In genomic region chr2:208174144-208174543, GRCh38 we compare ENCODE assay signal across 20 cellular contexts. TPM values are rescaled to one million over a fixed set of nuclear protein-coding genes. Genes with fewer than 3 reads are reported as not detected.
A peak's percentile ranks its signal among the peaks of the same experiment; 100 is the strongest.
DNase-seq lines count a peak whose midpoint lies in the region; ATAC-seq, FAIRE-seq and TF ChIP-seq lines count a peak whose summit lies in the region.
"Had no signal": no experiment of that assay in that cellular context is flagged by ENCODE, and none has a peak within 500 bp of the region (broad histone marks: within the 10 kb centered on the region; RNA-seq: fewer than 3 reads in every experiment).

No MANE protein-coding gene starts in this region.

- H3K27ac Mint-ChIP-seq in T-cell = no peak overlapping the region
- H3K27ac Mint-ChIP-seq: CD4-positive, CD25-positive, alpha-beta regulatory T cell; CD8-positive, alpha-beta memory T cell had no signal

- H3K79me2 ChIP-seq in H1 (ENCODE audit: control insufficient read depth in 1 of 2, insufficient read depth in 2 of 2, low read length in 2 of 2) = no peaks in the 10 kb centered on the region

- 0 out of 2 replicates have a peak overlapping the region, but pooled peaks have one; percentile 23 for H2AFZ ChIP-seq in H1 (ENCODE audit: low read length)

- POLR2A ChIA-PET in A549 (lab: Yijun Ruan, JAX) (no interaction called here), H1 (lab: Charles Lee; ENCODE audit: partially characterized antibody) (interaction anchor here (0.9 to 2.5 kb wide), 2 partner anchors 9 to 80 kb away, joined by 4 to 17 read pairs; partner anchors contain the start of gene IDH1), T-cell (lab: Charles Lee) (no interaction called here)

- peaks cover 3% of the 10 kb centered on the region; the same call in 1 of the 2 replicates for H3K23me2 ChIP-seq in H1 (ENCODE audit: low read depth, low read length)

- H3K27me3 ChIP-seq in H1 (replicated peaks in 1 of 4; ENCODE audit: control insufficient read depth in 3 of 4, extremely low read depth in 1 of 4, insufficient read depth in 3 of 4, low read length in 3 of 4) (no peaks in the 10 kb centered on the region), heart right ventricle (peaks cover 0 to 11% (median 0%) of the 10 kb centered on the region in 7 donors)
- H3K27me3 ChIP-seq: BE2C had no signal

- no peak overlapping the region for H2BK5ac ChIP-seq in H1 (ENCODE audit: low read depth, low read length)

- no peak for TF ChIP-seq POLR2A in A549 (IDR thresholded peaks at IDR 0.05; ENCODE audit: low read length)
- no peak for TF ChIP-seq POLR2A in H1 (IDR thresholded peaks at IDR 0.05; ENCODE audit: control extremely low read depth in 1 of 2, low read depth in 2 of 2, low read length in 2 of 2)

- FAIRE-seq in A549 (lab: Jason Lieb, UNC) (no peak), H1 (lab: Jason Lieb, UNC) (no peak)
- FAIRE-seq: GM12878 had no signal

- H4K91ac ChIP-seq in H1 (replicated peaks; ENCODE audit: insufficient read length, low read length) = no peak overlapping the region

- no peak overlapping the region for H3K56ac ChIP-seq in H1 (replicated peaks; ENCODE audit: insufficient read length, low read depth, low read length)

- no peaks in the 10 kb centered on the region for H3K9me3 Mint-ChIP-seq in T-cell
- H3K9me3 Mint-ChIP-seq: CD4-positive, CD25-positive, alpha-beta regulatory T cell; CD8-positive, alpha-beta memory T cell had no signal

- TF ChIP-seq RAD21 in A549 (conservative IDR thresholded peaks at IDR 0.05 in 1 of 2, IDR thresholded peaks at IDR 0.05 in 1 of 2) (no peak), H1 (IDR thresholded peaks at IDR 0.05 in 1 of 2, conservative IDR thresholded peaks at IDR 0.05 in 1 of 2; ENCODE audit: low read depth in 2 of 2, low read length in 2 of 2) (no peak)

- no peak overlapping the region for H3K14ac ChIP-seq in H1 (ENCODE audit: insufficient read length)

- H3K4me3 ChIP-seq in A549 (no peak overlapping the region), LNCaP clone FGC (ENCODE audit: low read depth, low read length) (no peak overlapping the region), H1 (ENCODE audit: extremely low read depth in 1 of 4, insufficient read depth in 2 of 4, low read depth in 3 of 4, low read length in 4 of 4) (no peak overlapping the region), heart right ventricle (no peak overlapping the region)
- H3K4me3 ChIP-seq: GM12878, HAP-1 had no signal

- H2BK15ac ChIP-seq in H1 (ENCODE audit: low read length) = no peak overlapping the region

- peaks cover 0 to 3% (median 3%) of the 10 kb centered on the region in 3 donors for H3K4me1 Mint-ChIP-seq in T-cell

- no peak for ATAC-seq in A549
- no peak for ATAC-seq in heart right ventricle
- ATAC-seq in T-cell (replicated peaks in 1 of 4) = no peak
- ATAC-seq: GM12878 had no signal

- H3K27ac ChIP-seq in A549 (no peak overlapping the region), H1 (ENCODE audit: low read depth, low read length) (no peak overlapping the region), heart right ventricle (no peak overlapping the region)

- no peak overlapping the region for H2BK120ac ChIP-seq in H1 (replicated peaks; ENCODE audit: low read depth, low read length)

- 0 out of 3 replicates have a peak, but pooled peaks cover 3% of the 10 kb centered on the region for H3K4me1 ChIP-seq in A549
- peaks cover 0 to under 1% (median 0%) of the 10 kb centered on the region in 4 experiments; a peak in 2 of 7 replicates for H3K4me1 ChIP-seq in H1 (replicated peaks in 1 of 4; ENCODE audit: control insufficient read depth in 3 of 4, insufficient read depth in 4 of 4, low read length in 3 of 4)
- peaks cover 0 to 23% (median 0%) of the 10 kb centered on the region in 9 donors for H3K4me1 ChIP-seq in heart right ventricle
- H3K4me1 ChIP-seq: BE2C, HAP-1 had no signal

- TF ChIP-seq EP300 in A549 (IDR thresholded peaks at IDR 0.05) (no peak), H1 (IDR thresholded peaks at IDR 0.05; ENCODE audit: borderline replicate concordance in 1 of 2, low read depth in 2 of 2, low read length in 2 of 2) (no peak)

- TF ChIP-seq CTCF in A549 (IDR thresholded peaks at IDR 0.05) (no peak), LNCaP clone FGC (IDR thresholded peaks at IDR 0.05; ENCODE audit: control insufficient read depth, extremely low read depth, insufficient read depth) (no peak), H1 (IDR thresholded peaks at IDR 0.05; ENCODE audit: control extremely low read depth in 1 of 3, insufficient read depth in 1 of 3, low read depth in 1 of 3, low read length in 3 of 3) (no peak), heart right ventricle (IDR thresholded peaks at IDR 0.05) (no peak)

- no peak overlapping the region for H3K9ac ChIP-seq in H1 (replicated peaks in 1 of 4; ENCODE audit: extremely low read depth in 1 of 4, low read depth in 3 of 4, low read length in 3 of 4)

- no peaks in the 10 kb centered on the region for H4K20me1 ChIP-seq in H1 (replicated peaks in 1 of 2; ENCODE audit: control insufficient read depth in 1 of 2, insufficient read depth in 2 of 2, low read length in 2 of 2)

- 77% methylated on average over 9 of the region's 9 CpGs for WGBS in A549 (ENCODE audit: missing lambda C conversion rate)
- WGBS in H1 (ENCODE audit: extremely low coverage in 1 of 2, insufficient coverage in 1 of 2, insufficient read length in 1 of 2, insufficient replicate concordance in 2 of 2, low coverage in 1 of 2, low lambda C conversion rate in 2 of 2, missing lambda C conversion rate in 1 of 2), 2 experiments = 94% methylated on average over 9 of the region's 9 CpGs; no CpG with 5 or more reads in 1 of the 2 experiments
- 88 to 89% methylated on average over 9 of the region's 9 CpGs for WGBS in heart right ventricle, 2 donors

- intact Hi-C loops in heart right ventricle (cut with DNase I) = loop anchor here in 3 of 10 donors (2.0 to 10.0 kb wide), 3 partner anchors 77 to 81 kb away; partner anchors contain the start of gene IDH1 (in 2 of the 3)

- no peaks in the 10 kb centered on the region for H3K9me3 ChIP-seq in A549
- H3K9me3 ChIP-seq in H1 (ENCODE audit: insufficient read depth in 2 of 2, low read depth in 1 of 2, low read length in 1 of 2) = no peaks in the 10 kb centered on the region
- no peaks in the 10 kb centered on the region for H3K9me3 ChIP-seq in heart right ventricle
- H3K9me3 ChIP-seq: BE2C, HAP-1 had no signal

- H3K4me3 Mint-ChIP-seq in T-cell = no peak overlapping the region
- H3K4me3 Mint-ChIP-seq: CD4-positive, CD25-positive, alpha-beta regulatory T cell; CD8-positive, alpha-beta memory T cell had no signal

- DNase-seq in A549 (ENCODE audit: low read depth in 1 of 2, low spot score in 1 of 2) (no peak), LNCaP clone FGC (ENCODE audit: low read depth) (peak; percentile 11), H1 (ENCODE audit: low read depth in 1 of 2, low spot score in 2 of 2) (no peak), heart right ventricle (no peak), T-cell (no peak)
- DNase-seq: ACHN; BE2C; C1 segment of cervical spinal cord; CD4-positive, CD25-positive, alpha-beta regulatory T cell; CD8-positive, alpha-beta memory T cell; COR-L47; DMS 273 treated with DMSO at 0.1 percent for 48 hours; DND-41; EL had no signal

- no peak overlapping the region for H2AK5ac ChIP-seq in H1 (ENCODE audit: low read depth, low read length)

- H3K36me3 ChIP-seq in H1 (ENCODE audit: control insufficient read depth in 2 of 4, insufficient read depth in 4 of 4, low read length in 3 of 4) (no peaks in the 10 kb centered on the region), heart right ventricle (no peaks in the 10 kb centered on the region)
- H3K36me3 ChIP-seq: BE2C, HAP-1 had no signal

- H3K4ac ChIP-seq in H1 (replicated peaks; ENCODE audit: insufficient read length, low read depth, low read length) = no peak overlapping the region

- H3K23ac ChIP-seq in H1 (ENCODE audit: insufficient read length) = no peak overlapping the region

- no peak overlapping the region for H3K18ac ChIP-seq in H1 (ENCODE audit: extremely low read depth, low read length)

- H3K79me1 ChIP-seq in H1 (ENCODE audit: low read depth, low read length) = no peaks in the 10 kb centered on the region

- H3K27me3 Mint-ChIP-seq in T-cell = peaks cover 12 to 28% of the 10 kb centered on the region in 2 donors

- H4K8ac ChIP-seq in H1 (ENCODE audit: extremely low read depth, insufficient read depth, low read length) = no peak overlapping the region

- CTCF ChIA-PET in A549 (lab: Yijun Ruan, JAX) = interaction anchor here (0.9 to 4.9 kb wide), 13 partner anchors 9 to 127 kb away, joined by 3 to 64 read pairs (median 6); partner anchors contain the start of genes CRYGA, CRYGD and IDH1
- CTCF ChIA-PET in H1 (lab: Charles Lee; ENCODE audit: partially characterized antibody) = interaction anchor here (0.8 to 5.2 kb wide), 26 partner anchors 9 to 164 kb away, joined by 3 to 56 read pairs (median 12); partner anchors contain the start of genes C2orf80, CRYGA, CRYGB and CRYGC
- CTCF ChIA-PET in T-cell (lab: Charles Lee) = interaction anchor here (0.5 to 0.6 kb wide), 2 partner anchors 231 to 1003 kb away, joined by 3 read pairs; no protein-coding TSS in a partner anchor

- no peak overlapping the region for H2BK12ac ChIP-seq in H1 (ENCODE audit: low read depth, low read length)

- H2BK20ac ChIP-seq in H1 (ENCODE audit: low read length) = no peak overlapping the region

- H4K5ac ChIP-seq in H1 (ENCODE audit: insufficient read length, low read depth, low read length) = no peak overlapping the region

- no peaks in the 10 kb centered on the region for H3K36me3 Mint-ChIP-seq in T-cell
- H3K36me3 Mint-ChIP-seq: CD4-positive, CD25-positive, alpha-beta regulatory T cell; CD8-positive, alpha-beta memory T cell had no signal

- H3K4me2 ChIP-seq in A549 = no peak overlapping the region
- no peak overlapping the region for H3K4me2 ChIP-seq in H1 (ENCODE audit: insufficient read depth in 1 of 2, low read depth in 2 of 2, low read length in 2 of 2)

RNA-seq across cellular contexts. Expression of gene CRYGA, which starts 10.8 kb away (rescaled TPM):
- polyA plus RNA-seq in A549 (2011; rRNA removed) (not detected in 2 replicates), A549 (2017; fragmentation: RNase III; extraction: RNeasy Plus Mini Kit Qiagen cat#74134 plus additional on column Dnase treatment) (not detected in 3 replicates), H1 (2011; rRNA removed) (not detected in 2 replicates), heart right ventricle (not detected)
- polyA plus RNA-seq in A549 (2012; cell fraction: cytosol; rRNA removed) = not detected in 2 replicates
- not detected in 2 replicates for polyA plus RNA-seq in A549 (2012; cell fraction: nucleus; rRNA removed)
- polyA minus RNA-seq in A549 (2011; rRNA and poly(A)+ RNA removed) = not detected in 2 replicates
- not detected in 2 replicates for total RNA-seq in H1 (2021; fragmentation: NEBNext Ultra II Directional; extraction: Animal tissue kit (Norgen Biotek cat#: 25700))
- polyA plus RNA-seq in H1 (2011; cell fraction: cytosol; rRNA removed) = not detected
- polyA plus RNA-seq in H1 (2011; cell fraction: nucleus; rRNA removed) = not detected
- not detected in 4 replicates for polyA plus RNA-seq in H1 (2012, experiment 1 of 2)
- not detected for polyA plus RNA-seq in H1 (2012, experiment 2 of 2)
- 0.10 TPM for polyA plus RNA-seq in H1 (2013, experiment 1 of 2)
- polyA plus RNA-seq in H1 (2013, experiment 2 of 2) = not detected
- polyA minus RNA-seq in H1 (2011; rRNA and poly(A)+ RNA removed) = not detected in 2 replicates
- polyA minus RNA-seq in H1 (2011; cell fraction: cytosol; rRNA and poly(A)+ RNA removed) = not detected
- polyA minus RNA-seq in H1 (2011; cell fraction: nucleus; rRNA and poly(A)+ RNA removed) = not detected
- total RNA-seq in heart right ventricle (not detected), T-cell (not detected)
- total RNA-seq: A172; CD4-positive, CD25-positive, alpha-beta regulatory T cell; CD8-positive, alpha-beta memory T cell; G401; GM12878; H4; HT-29 had no signal
- polyA plus RNA-seq: CD4-positive, CD25-positive, alpha-beta regulatory T cell; CD8-positive, alpha-beta memory T cell; GM12878 had no signal

RNA-seq across cellular contexts. Expression of gene C2orf80, which starts 15.7 kb away (rescaled TPM):
- polyA plus RNA-seq in A549 (2011; rRNA removed) (not detected in 2 replicates), A549 (2017; fragmentation: RNase III; extraction: RNeasy Plus Mini Kit Qiagen cat#74134 plus additional on column Dnase treatment) (not detected in 3 replicates), H1 (2011; rRNA removed) (0.41 and 0.97 TPM in 2 replicates), heart right ventricle (not detected)
- polyA plus RNA-seq in A549 (2012; cell fraction: cytosol; rRNA removed) = not detected in 2 replicates
- polyA plus RNA-seq in A549 (2012; cell fraction: nucleus; rRNA removed) = not detected in 2 replicates
- not detected in 2 replicates for polyA minus RNA-seq in A549 (2011; rRNA and poly(A)+ RNA removed)
- total RNA-seq in H1 (2021; fragmentation: NEBNext Ultra II Directional; extraction: Animal tissue kit (Norgen Biotek cat#: 25700)) = 1.1 and 1.3 TPM in 2 replicates
- 1.0 TPM for polyA plus RNA-seq in H1 (2011; cell fraction: cytosol; rRNA removed)
- polyA plus RNA-seq in H1 (2011; cell fraction: nucleus; rRNA removed) = not detected
- polyA plus RNA-seq in H1 (2012, experiment 1 of 2) = 0.44 to 0.71 TPM (median 0.47 TPM) in 3 of 4 replicates, not detected in the other
- polyA plus RNA-seq in H1 (2012, experiment 2 of 2) = not detected
- 2.0 TPM for polyA plus RNA-seq in H1 (2013, experiment 1 of 2)
- polyA plus RNA-seq in H1 (2013, experiment 2 of 2) = 1.3 TPM
- polyA minus RNA-seq in H1 (2011; rRNA and poly(A)+ RNA removed) = 1.0 TPM in 1 of 2 replicates, not detected in the other
- not detected for polyA minus RNA-seq in H1 (2011; cell fraction: cytosol; rRNA and poly(A)+ RNA removed)
- not detected for polyA minus RNA-seq in H1 (2011; cell fraction: nucleus; rRNA and poly(A)+ RNA removed)
- total RNA-seq in heart right ventricle (not detected), T-cell (not detected)
- total RNA-seq: A172; CD4-positive, CD25-positive, alpha-beta regulatory T cell; CD8-positive, alpha-beta memory T cell; GM12878; H4; HT-29 had no signal
- polyA plus RNA-seq: CD4-positive, CD25-positive, alpha-beta regulatory T cell; CD8-positive, alpha-beta memory T cell; GM12878 had no signal

RNA-seq across cellular contexts. Expression of gene CRYGB, which starts 28.2 kb away (rescaled TPM):
- polyA plus RNA-seq in A549 (2011; rRNA removed) (not detected in 2 replicates), A549 (2017; fragmentation: RNase III; extraction: RNeasy Plus Mini Kit Qiagen cat#74134 plus additional on column Dnase treatment) (not detected in 3 replicates), H1 (2011; rRNA removed) (0.30 and 0.38 TPM in 2 replicates), heart right ventricle (not detected)
- not detected in 2 replicates for polyA plus RNA-seq in A549 (2012; cell fraction: cytosol; rRNA removed)
- polyA plus RNA-seq in A549 (2012; cell fraction: nucleus; rRNA removed) = not detected in 2 replicates
- not detected in 2 replicates for polyA minus RNA-seq in A549 (2011; rRNA and poly(A)+ RNA removed)
- not detected in 2 replicates for total RNA-seq in H1 (2021; fragmentation: NEBNext Ultra II Directional; extraction: Animal tissue kit (Norgen Biotek cat#: 25700))
- polyA plus RNA-seq in H1 (2011; cell fraction: cytosol; rRNA removed) = 0.21 TPM
- polyA plus RNA-seq in H1 (2011; cell fraction: nucleus; rRNA removed) = not detected
- 0.33 TPM in 1 of 4 replicates, not detected in the others for polyA plus RNA-seq in H1 (2012, experiment 1 of 2)
- polyA plus RNA-seq in H1 (2012, experiment 2 of 2) = not detected
- polyA plus RNA-seq in H1 (2013, experiment 1 of 2) = 0.22 TPM
- polyA plus RNA-seq in H1 (2013, experiment 2 of 2) = 0.77 TPM
- polyA minus RNA-seq in H1 (2011; rRNA and poly(A)+ RNA removed) = not detected in 2 replicates
- polyA minus RNA-seq in H1 (2011; cell fraction: cytosol; rRNA and poly(A)+ RNA removed) = not detected
- not detected for polyA minus RNA-seq in H1 (2011; cell fraction: nucleus; rRNA and poly(A)+ RNA removed)
- total RNA-seq in heart right ventricle (not detected), T-cell (not detected)
- total RNA-seq: A172; CD4-positive, CD25-positive, alpha-beta regulatory T cell; CD8-positive, alpha-beta memory T cell; G401; GM12878; H4; HT-29 had no signal
- polyA plus RNA-seq: CD4-positive, CD25-positive, alpha-beta regulatory T cell; CD8-positive, alpha-beta memory T cell; GM12878 had no signal

RNA-seq across cellular contexts. Expression of gene CRYGC, which starts 44.5 kb away (rescaled TPM):
- polyA plus RNA-seq in A549 (2011; rRNA removed) (not detected in 2 replicates), A549 (2017; fragmentation: RNase III; extraction: RNeasy Plus Mini Kit Qiagen cat#74134 plus additional on column Dnase treatment) (not detected in 3 replicates), H1 (2011; rRNA removed) (not detected in 2 replicates), heart right ventricle (not detected)
- not detected in 2 replicates for polyA plus RNA-seq in A549 (2012; cell fraction: cytosol; rRNA removed)
- not detected in 2 replicates for polyA plus RNA-seq in A549 (2012; cell fraction: nucleus; rRNA removed)
- polyA minus RNA-seq in A549 (2011; rRNA and poly(A)+ RNA removed) = not detected in 2 replicates
- not detected in 2 replicates for total RNA-seq in H1 (2021; fragmentation: NEBNext Ultra II Directional; extraction: Animal tissue kit (Norgen Biotek cat#: 25700))
- polyA plus RNA-seq in H1 (2011; cell fraction: cytosol; rRNA removed) = not detected
- polyA plus RNA-seq in H1 (2011; cell fraction: nucleus; rRNA removed) = not detected
- not detected in 4 replicates for polyA plus RNA-seq in H1 (2012, experiment 1 of 2)
- not detected for polyA plus RNA-seq in H1 (2012, experiment 2 of 2)
- not detected for polyA plus RNA-seq in H1 (2013, experiment 1 of 2)
- polyA plus RNA-seq in H1 (2013, experiment 2 of 2) = not detected
- polyA minus RNA-seq in H1 (2011; rRNA and poly(A)+ RNA removed) = not detected in 2 replicates
- polyA minus RNA-seq in H1 (2011; cell fraction: cytosol; rRNA and poly(A)+ RNA removed) = not detected
- not detected for polyA minus RNA-seq in H1 (2011; cell fraction: nucleus; rRNA and poly(A)+ RNA removed)
- total RNA-seq in heart right ventricle (not detected), T-cell (not detected)
- total RNA-seq: A172; CD4-positive, CD25-positive, alpha-beta regulatory T cell; CD8-positive, alpha-beta memory T cell; GM12878; H4; HT-29 had no signal
- polyA plus RNA-seq: CD4-positive, CD25-positive, alpha-beta regulatory T cell; CD8-positive, alpha-beta memory T cell; GM12878 had no signal

RNA-seq across cellular contexts. Expression of gene CRYGD, which starts 49.8 kb away (rescaled TPM):
- polyA plus RNA-seq in A549 (2011; rRNA removed) (not detected in 2 replicates), A549 (2017; fragmentation: RNase III; extraction: RNeasy Plus Mini Kit Qiagen cat#74134 plus additional on column Dnase treatment) (not detected in 3 replicates), H1 (2011; rRNA removed) (6.0 and 7.1 TPM in 2 replicates), heart right ventricle (not detected)
- not detected in 2 replicates for polyA plus RNA-seq in A549 (2012; cell fraction: cytosol; rRNA removed)
- not detected in 2 replicates for polyA plus RNA-seq in A549 (2012; cell fraction: nucleus; rRNA removed)
- not detected in 2 replicates for polyA minus RNA-seq in A549 (2011; rRNA and poly(A)+ RNA removed)
- 0.98 and 2.9 TPM in 2 replicates for total RNA-seq in H1 (2021; fragmentation: NEBNext Ultra II Directional; extraction: Animal tissue kit (Norgen Biotek cat#: 25700))
- polyA plus RNA-seq in H1 (2011; cell fraction: cytosol; rRNA removed) = 4.6 TPM
- 11.6 TPM for polyA plus RNA-seq in H1 (2011; cell fraction: nucleus; rRNA removed)
- 3.8 to 8.8 TPM (median 6.2 TPM) in 4 replicates for polyA plus RNA-seq in H1 (2012, experiment 1 of 2)
- 12.4 TPM for polyA plus RNA-seq in H1 (2012, experiment 2 of 2)
- polyA plus RNA-seq in H1 (2013, experiment 1 of 2) = 1.3 TPM
- polyA plus RNA-seq in H1 (2013, experiment 2 of 2) = 1.7 TPM
- polyA minus RNA-seq in H1 (2011; rRNA and poly(A)+ RNA removed) = 0.38 and 1.2 TPM in 2 replicates
- polyA minus RNA-seq in H1 (2011; cell fraction: cytosol; rRNA and poly(A)+ RNA removed) = not detected
- 1.6 TPM for polyA minus RNA-seq in H1 (2011; cell fraction: nucleus; rRNA and poly(A)+ RNA removed)
- total RNA-seq in heart right ventricle (not detected), T-cell (not detected)
- total RNA-seq: A172; CD8-positive, alpha-beta memory T cell; G401; GM12878; H4; HT-29 had no signal
- polyA plus RNA-seq: CD4-positive, CD25-positive, alpha-beta regulatory T cell; CD8-positive, alpha-beta memory T cell; GM12878 had no signal

Comparison
In these comparisons a context has a peak if more than half of its experiments do, and no peak if none do; other contexts are left out.
1. Of the 18 proteins assayed by ChIP-seq in both H1 and A549: peak only in H1: none; only in A549: MAFK; in both: none; in neither: 17.